8 cellular contexts compared by ENCODE assay signal in the genomic region with DNA sequence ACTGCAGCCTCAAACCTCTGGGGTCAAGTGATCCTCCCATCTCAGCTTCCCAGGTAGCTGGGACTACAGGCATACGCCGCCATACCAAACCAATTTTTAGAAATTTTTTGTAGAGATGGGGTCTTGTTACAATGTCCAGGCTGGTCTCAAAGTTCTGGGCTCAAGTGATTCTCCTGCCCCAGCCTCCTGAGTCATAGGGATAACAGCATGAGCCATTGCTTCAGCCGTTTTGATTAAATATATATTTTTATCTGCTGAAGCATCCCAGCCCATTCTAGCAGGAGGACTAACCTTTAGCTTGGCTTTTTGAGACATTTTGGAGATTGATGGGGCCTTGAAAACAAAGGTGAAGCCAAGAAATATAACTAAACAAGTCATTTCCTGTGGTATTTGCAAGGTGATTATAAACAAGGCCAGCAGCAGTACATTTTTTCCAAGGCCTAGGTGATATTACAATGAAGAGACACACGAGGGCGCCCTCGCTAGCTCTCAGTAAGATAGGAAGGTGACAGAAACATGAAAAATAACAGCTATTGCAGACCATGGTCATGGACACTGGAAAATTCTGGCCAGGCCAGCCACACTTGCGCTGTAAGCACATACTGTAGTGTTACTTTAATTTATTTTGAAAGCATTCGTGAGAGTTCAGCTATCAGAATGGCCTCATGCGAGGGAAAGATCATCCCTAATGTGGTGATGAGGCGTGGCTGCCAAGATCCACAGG.
DNase-seq lines count a peak whose midpoint lies in the region; ATAC-seq, FAIRE-seq and TF ChIP-seq lines count a peak whose summit lies in the region.

No MANE protein-coding gene starts in this region.

- intact Hi-C loops in right cardiac atrium (cut with DNase I): loop anchor here (5.0 to 10.0 kb wide), 3 partner anchors 108 to 272 kb away; no protein-coding TSS in a partner anchor

- ATAC-seq in A549 (peak; percentile 76 to 81), GM18861 (IDR thresholded peaks at IDR 0.05; ENCODE audit: unreplicated experiment) (peak; percentile 49), T-cell (replicated peaks in 1 of 4) (peak; percentile 77 to 88 (median 87)), right cardiac atrium (peak; percentile 31 to 62), GM21390 (IDR thresholded peaks at IDR 0.05; ENCODE audit: unreplicated experiment) (no peak)

- H3K4me1 ChIP-seq in A549: no peaks in the 10 kb centered on the region
- no peaks in the 10 kb centered on the region for H3K4me1 ChIP-seq in right cardiac atrium (ENCODE audit: control insufficient read depth, insufficient read depth, low read length)
- H3K4me1 ChIP-seq in small intestine (ENCODE audit: control insufficient read depth in 2 of 2, insufficient read depth in 1 of 2, low read depth in 1 of 2, low read length in 1 of 2): no peaks in the 10 kb centered on the region

- H3K27ac ChIP-seq in A549: no peak overlapping the region
- H3K27ac ChIP-seq in right cardiac atrium (ENCODE audit: low read length): no peak overlapping the region
- peak overlapping the region in 1 of 2 donors; percentile 65 for H3K27ac ChIP-seq in small intestine (ENCODE audit: low read depth in 1 of 2, low read length in 1 of 2)

- TF ChIP-seq RAD21 in A549 (conservative IDR thresholded peaks at IDR 0.05 in 1 of 2, IDR thresholded peaks at IDR 0.05 in 1 of 2): peak; percentile 66 to 70

- H3K27me3 ChIP-seq in right cardiac atrium (ENCODE audit: control insufficient read depth, insufficient read depth): no peaks in the 10 kb centered on the region
- no peaks in the 10 kb centered on the region for H3K27me3 ChIP-seq in small intestine (ENCODE audit: control insufficient read depth in 2 of 2, insufficient read depth in 2 of 2, low read length in 2 of 2)

- peaks cover 12 to 17% (median 13%) of the 10 kb centered on the region in 3 donors for H3K4me1 Mint-ChIP-seq in T-cell

- CTCF ChIA-PET in A549 (lab: Yijun Ruan, JAX): interaction anchor here (0.6 to 15.2 kb wide), 50 partner anchors 9 to 312 kb away, joined by 3 to 249 read pairs (median 4); no protein-coding TSS in a partner anchor
- CTCF ChIA-PET in T-cell (lab: Charles Lee): interaction anchor here (0.5 to 5.7 kb wide), 28 partner anchors 17 to 791 kb away, joined by 3 to 71 read pairs (median 4); no protein-coding TSS in a partner anchor

- H3K27ac Mint-ChIP-seq in T-cell: peak overlapping the region; percentile 92 to 94

- H3K9me3 Mint-ChIP-seq in T-cell: no peaks in the 10 kb centered on the region

- H3K4me3 Mint-ChIP-seq in T-cell: no peak overlapping the region

- no peaks in the 10 kb centered on the region for H3K27me3 Mint-ChIP-seq in T-cell

- DNase-seq in A549 (ENCODE audit: low read depth in 1 of 2, low spot score in 1 of 2): peak; percentile 63 to 66
- DNase-seq in NCI-H128 (lab: John Stamatoyannopoulos, UW; ENCODE audit: unreplicated experiment): peak; percentile 52
- DNase-seq in T-cell: peak; percentile 40 to 73 (median 62)
- DNase-seq in activated naive CD8-positive, alpha-beta T cell treated with anti-CD3 and anti-CD28 coated beads, Interleukin-2, amount 50 U/mL, for 16 hours (ENCODE audit: low read depth, low spot score): peak; percentile 21
- DNase-seq in right cardiac atrium: peak in 1 of 3 donors; percentile 55
- peak; percentile 72 for DNase-seq in small intestine

- peaks cover 38% of the 10 kb centered on the region for H3K36me3 Mint-ChIP-seq in T-cell

- no peaks in the 10 kb centered on the region for H3K9me3 ChIP-seq in A549
- no peaks in the 10 kb centered on the region for H3K9me3 ChIP-seq in right cardiac atrium (ENCODE audit: control insufficient read depth, low read length)
- no peaks in the 10 kb centered on the region for H3K9me3 ChIP-seq in small intestine (ENCODE audit: control insufficient read depth, low read depth)

- WGBS in A549 (ENCODE audit: missing lambda C conversion rate): 51% methylated on average over 10 of the region's 10 CpGs
- WGBS in right cardiac atrium: 64% methylated on average over 10 of the region's 10 CpGs
- WGBS in small intestine, 3 donors: 59 to 65% (median 61%) methylated on average over 10 of the region's 10 CpGs

- TF ChIP-seq CTCF in A549 (IDR thresholded peaks at IDR 0.05): peak; percentile 76

- no peak for TF ChIP-seq POLR2A in A549 (IDR thresholded peaks at IDR 0.05; ENCODE audit: low read length)

- no peak overlapping the region for H3K4me3 ChIP-seq in A549
- H3K4me3 ChIP-seq in right cardiac atrium (ENCODE audit: low read length): no peak overlapping the region
- no peak overlapping the region for H3K4me3 ChIP-seq in small intestine (ENCODE audit: low read depth in 1 of 2, low read length in 2 of 2)

- TF ChIP-seq EP300 in A549 (IDR thresholded peaks at IDR 0.05): no peak

- H3K4me2 ChIP-seq in A549: no peak overlapping the region

- POLR2A ChIA-PET in A549 (lab: Yijun Ruan, JAX) (interaction anchor here (1.0 kb wide), 1 partner anchor 9 kb away, joined by 3 read pairs; no protein-coding TSS in a partner anchor), T-cell (lab: Charles Lee) (interaction anchor here (0.6 kb wide), 2 partner anchors 110 to 359 kb away, joined by 3 to 5 read pairs; no protein-coding TSS in a partner anchor)

- FAIRE-seq in A549 (lab: Jason Lieb, UNC) (no peak), small intestine (lab: Jason Lieb, UNC) (no peak)

- peaks cover 0 to 11% of the 10 kb centered on the region in 2 donors for H3K36me3 ChIP-seq in small intestine (ENCODE audit: control insufficient read depth in 2 of 2, insufficient read depth in 2 of 2, low read length in 2 of 2)

TF ChIP-seq in A549, 52 proteins besides CTCF, POLR2A, EP300 and RAD21:
- TF ChIP-seq SMC3 (IDR thresholded peaks at IDR 0.05) (peak; percentile 70), NFE2L2 (conservative IDR thresholded peaks at IDR 0.05; ENCODE audit: low read length) (no peak)
